ENCODE assay signal across 12 cellular contexts in the genomic region with DNA sequence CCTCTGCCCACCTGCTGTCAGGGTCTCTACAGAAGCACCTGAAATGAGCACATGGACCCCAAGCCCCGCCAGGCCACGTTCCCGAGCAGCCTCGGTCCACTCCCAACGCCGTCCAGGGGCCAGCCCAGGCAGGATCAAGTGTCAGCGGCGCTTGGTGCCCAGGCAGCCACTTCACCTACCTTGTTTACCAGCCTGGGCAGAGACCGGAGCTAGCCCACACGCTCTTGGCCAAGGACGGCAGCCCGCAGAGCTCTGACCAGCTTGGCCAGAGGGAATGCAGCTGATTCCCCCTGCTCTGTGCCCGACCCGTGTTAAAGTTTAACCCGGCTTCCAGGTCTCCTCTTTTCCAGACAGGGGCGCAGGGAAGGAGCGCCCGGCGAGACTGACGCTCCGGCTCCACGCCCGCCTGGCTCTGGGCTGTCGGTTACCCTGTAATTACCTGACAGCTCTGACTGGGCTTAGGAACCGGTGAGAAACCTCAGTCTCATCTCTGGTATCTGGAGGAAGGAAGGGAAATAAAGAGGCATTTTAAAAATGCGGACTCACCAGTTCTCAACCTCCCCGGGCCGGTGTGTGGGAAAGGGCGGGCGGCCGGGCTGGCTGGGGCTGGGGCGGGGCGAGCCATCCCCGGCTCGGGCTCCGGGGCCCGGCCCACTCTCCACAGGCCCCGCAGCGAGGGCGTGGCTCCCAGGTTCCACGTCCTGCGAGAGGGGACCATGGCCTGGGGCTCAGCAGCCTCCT. TPM values are rescaled to one million over a fixed set of nuclear protein-coding genes. Genes with fewer than 3 reads are reported as not detected.
DNase-seq lines count a peak whose midpoint lies in the region; ATAC-seq and TF ChIP-seq lines count a peak whose summit lies in the region.
"Had no signal": no experiment of that assay in that cellular context is flagged by ENCODE, and none has a peak within 500 bp of the region (broad histone marks: within the 10 kb centered on the region; RNA-seq: fewer than 3 reads in every experiment).

No MANE protein-coding gene starts in this region.

- H3K27ac ChIP-seq in cardiac muscle cell: peak overlapping the region; percentile 53
- H3K27ac ChIP-seq: brain microvascular endothelial cell had no signal

- no peak for ATAC-seq in GM21529 (IDR thresholded peaks at IDR 0.05; ENCODE audit: unreplicated experiment)
- ATAC-seq in GM18861 (IDR thresholded peaks at IDR 0.05; ENCODE audit: unreplicated experiment): no peak

- H3K9me3 ChIP-seq in Caco-2: no peaks in the 10 kb centered on the region
- no peaks in the 10 kb centered on the region for H3K9me3 ChIP-seq in NT2/D1 (ENCODE audit: insufficient read depth, low read length)
- no peaks in the 10 kb centered on the region for H3K9me3 ChIP-seq in cardiac muscle cell (ENCODE audit: low read depth)

- H3K27me3 Mint-ChIP-seq in Caco-2 (ENCODE audit: insufficient read depth, unreplicated experiment) (no peaks in the 10 kb centered on the region), nephron progenitor cell (ENCODE audit: low read depth, poor library complexity) (peaks cover 43% of the 10 kb centered on the region)
- H3K27me3 Mint-ChIP-seq in activated naive CD8-positive, alpha-beta T cell treated with anti-CD3 and anti-CD28 coated beads for 36 hours: peaks cover 11% of the 10 kb centered on the region

- H3K4me3 ChIP-seq in Caco-2 (ENCODE audit: low read depth, low read length) (peak overlapping the region; percentile 43), NT2/D1 (ENCODE audit: insufficient read length, low read depth) (peak overlapping the region; percentile 8), cardiac muscle cell (no peak overlapping the region)

- H3K4me1 ChIP-seq in Caco-2 (peaks cover 57% of the 10 kb centered on the region), NT2/D1 (ENCODE audit: insufficient read depth, insufficient read length) (peaks cover 33% of the 10 kb centered on the region), cardiac muscle cell (ENCODE audit: low read depth) (peaks cover 38% of the 10 kb centered on the region)

- no TSS peak for BruUV-seq in Caco-2 (replicated peaks; lab: Mats Ljungman, UMichigan)

- peak overlapping the region; percentile 92 for H3K4me3 Mint-ChIP-seq in Caco-2 (ENCODE audit: unreplicated experiment)
- H3K4me3 Mint-ChIP-seq in nephron progenitor cell: peak overlapping the region; percentile 64
- no peak overlapping the region for H3K4me3 Mint-ChIP-seq in activated naive CD8-positive, alpha-beta T cell treated with anti-CD3 and anti-CD28 coated beads for 36 hours
- H3K4me3 Mint-ChIP-seq: CD4-positive, alpha-beta memory T cell had no signal

- no peaks in the 10 kb centered on the region for H3K27me3 ChIP-seq in Caco-2 (replicated peaks; ENCODE audit: control insufficient read depth, insufficient read depth, low read length)
- H3K27me3 ChIP-seq in NT2/D1 (ENCODE audit: insufficient read depth, insufficient read length): peaks cover 32% of the 10 kb centered on the region
- H3K27me3 ChIP-seq in cardiac muscle cell: no peaks in the 10 kb centered on the region
- H3K27me3 ChIP-seq: brain microvascular endothelial cell had no signal

- intact Hi-C loops in Caco-2 (cut with micrococcal nuclease; ENCODE audit: unreplicated experiment): loop anchor here (1.0 to 5.0 kb wide), 7 partner anchors 11 to 330 kb away; a partner anchor contains a TSS

- CTCF ChIA-PET in Caco-2 (lab: Charles Lee): interaction anchor here (0.7 to 6.7 kb wide), 9 partner anchors 9 to 332 kb away, joined by 3 to 63 read pairs (median 5); a partner anchor contains a TSS

- peak overlapping the region; percentile 96 for H3K27ac Mint-ChIP-seq in Caco-2 (ENCODE audit: unreplicated experiment)
- no peak overlapping the region for H3K27ac Mint-ChIP-seq in nephron progenitor cell
- no peak overlapping the region for H3K27ac Mint-ChIP-seq in activated naive CD8-positive, alpha-beta T cell treated with anti-CD3 and anti-CD28 coated beads for 36 hours

- DNase-seq in Caco-2: peak; percentile 96
- no peak for DNase-seq in NT2/D1 (ENCODE audit: low read depth, low spot score)
- DNase-seq in cardiac muscle cell (ENCODE audit: low read depth in 1 of 2, low spot score in 1 of 2): peak in 1 of 2 donors; percentile 51
- peak; percentile 64 for DNase-seq in nephron progenitor cell
- no peak for DNase-seq in activated naive CD8-positive, alpha-beta T cell treated with anti-CD3 and anti-CD28 coated beads for 36 hours
- no peak for DNase-seq in EL
- DNase-seq: brain microvascular endothelial cell; CD4-positive, alpha-beta memory T cell; Kasumi-1; SIG-M5 had no signal

- TF ChIP-seq CTCF in Caco-2 (IDR thresholded peaks at IDR 0.05; ENCODE audit: insufficient read depth in 1 of 2, low read depth in 1 of 2, low read length in 1 of 2, severe bottlenecking in 1 of 2, unreplicated experiment in 1 of 2): peak in 1 of 2 experiments; percentile 14
- TF ChIP-seq CTCF in cardiac muscle cell (IDR thresholded peaks at IDR 0.05; ENCODE audit: low read depth, low read length): no peak
- no peak for TF ChIP-seq CTCF in nephron progenitor cell (IDR thresholded peaks at IDR 0.05)

- no peaks in the 10 kb centered on the region for H3K9me3 Mint-ChIP-seq in Caco-2 (ENCODE audit: unreplicated experiment)
- no peaks in the 10 kb centered on the region for H3K9me3 Mint-ChIP-seq in nephron progenitor cell
- no peaks in the 10 kb centered on the region for H3K9me3 Mint-ChIP-seq in activated naive CD8-positive, alpha-beta T cell treated with anti-CD3 and anti-CD28 coated beads for 36 hours
- H3K9me3 Mint-ChIP-seq: CD4-positive, alpha-beta memory T cell had no signal

- H3K36me3 ChIP-seq in Caco-2 (ENCODE audit: control insufficient read depth, insufficient read depth, low read length) (no peaks in the 10 kb centered on the region), NT2/D1 (ENCODE audit: insufficient read depth, insufficient read length, low read length) (peaks cover 37% of the 10 kb centered on the region), cardiac muscle cell (no peaks in the 10 kb centered on the region)

- H3K9ac ChIP-seq in NT2/D1 (ENCODE audit: insufficient read length, low read depth): peak overlapping the region; percentile 57

- POLR2A ChIA-PET in Caco-2 (lab: Charles Lee): interaction anchor here (0.8 to 1.5 kb wide), 6 partner anchors 11 to 65 kb away, joined by 4 to 9 read pairs (median 5); a partner anchor contains a TSS

- H3K4me1 Mint-ChIP-seq in Caco-2 (ENCODE audit: low read depth, unreplicated experiment): peaks cover 46% of the 10 kb centered on the region
- H3K4me1 Mint-ChIP-seq in nephron progenitor cell: peaks cover 52% of the 10 kb centered on the region
- peaks cover 22% of the 10 kb centered on the region for H3K4me1 Mint-ChIP-seq in activated naive CD8-positive, alpha-beta T cell treated with anti-CD3 and anti-CD28 coated beads for 36 hours

- H3K36me3 Mint-ChIP-seq in Caco-2 (ENCODE audit: insufficient read depth, unreplicated experiment) (peaks cover 25% of the 10 kb centered on the region), nephron progenitor cell (ENCODE audit: low read depth) (no peaks in the 10 kb centered on the region)
- no peaks in the 10 kb centered on the region for H3K36me3 Mint-ChIP-seq in activated naive CD8-positive, alpha-beta T cell treated with anti-CD3 and anti-CD28 coated beads for 36 hours
- H3K36me3 Mint-ChIP-seq: CD4-positive, alpha-beta memory T cell had no signal

RNA-seq across cellular contexts. Expression of a gene that starts 4.6 kb away (rescaled TPM):
- 103 and 108 TPM in 2 replicates for total RNA-seq in Caco-2 (2022)
- total RNA-seq in cardiac muscle cell: 28.4 and 50.1 TPM in 2 replicates
- polyA plus RNA-seq in cardiac muscle cell: 24.8 and 33.0 TPM in 2 replicates
- 1 to 10 TPM; 1.2 to 1.3 TPM for total RNA-seq in activated naive CD8-positive, alpha-beta T cell treated with anti-CD3 and anti-CD28 coated beads for 36 hours
- polyA plus RNA-seq: CD4-positive, alpha-beta memory T cell had no signal

Comparison
In these comparisons a context has a peak if more than half of its experiments do, and no peak if none do; other contexts are left out.
1. DNase-seq: peak in Caco-2 (2 of 2) and nephron progenitor cell (single experiment); none in NT2/D1 (single experiment), activated naive CD8-positive, alpha-beta T cell treated with anti-CD3 and anti-CD28 coated beads for 36 hours (single experiment) and EL (single experiment).
2. RNA of a gene that starts 4.6 kb away (total RNA-seq): 103 to 108 TPM in Caco-2 and 28.4 to 50.1 TPM in cardiac muscle cell; 1.2 to 1.3 TPM in activated naive CD8-positive, alpha-beta T cell treated with anti-CD3 and anti-CD28 coated beads for 36 hours; every median in the first group is over 10 times any median in the second.